28 cellular contexts compared by ENCODE assay signal in genomic region chr6:149157126-149157525, GRCh38.
"Had no signal": no experiment of that assay in that cellular context is flagged by ENCODE, and none has a peak within 500 bp of the region (broad histone marks: within the 10 kb centered on the region; RNA-seq: fewer than 3 reads in every experiment).

No MANE protein-coding gene starts in this region.

- H3K27ac ChIP-seq: left lung, lower lobe of right lung, neural progenitor cell, neutrophil, parathyroid adenoma, psoas muscle, right lobe of liver, skin epidermis, stomach, testis, thyroid gland, transverse colon, upper lobe of left lung, vagina had no signal

- H3K36me3 ChIP-seq: left lung, lower lobe of right lung, neural progenitor cell, neutrophil, right lobe of liver, stomach, thyroid gland, transverse colon, upper lobe of left lung, vagina had no signal

- H3K9me3 ChIP-seq: left lung, lower lobe of right lung, neutrophil, psoas muscle, right lobe of liver, stomach, testis, thyroid gland, transverse colon, upper lobe of left lung, vagina had no signal

- H3K27me3 ChIP-seq: left lung, neural progenitor cell, neutrophil, right lobe of liver, stomach, testis, thyroid gland, transverse colon, upper lobe of left lung, vagina had no signal

- H3K4me1 ChIP-seq: left lung, lower lobe of right lung, parathyroid adenoma, psoas muscle, right lobe of liver, stomach, testis, thyroid gland, transverse colon, upper lobe of left lung, vagina had no signal

- H3K4me2 ChIP-seq: neural progenitor cell had no signal

- H3K27ac Mint-ChIP-seq: natural killer cell; nephron progenitor cell; neural progenitor cell; stimulated activated naive B cell treated with anti-CD40 and anti-IgM and Interleukin-4, amounts not matched to agents 10 μg/mL and 1 μg/mL and 100 μg/mL, for 72 hours had no signal

- ATAC-seq: left colon; left lung; lower lobe of right lung; natural killer cell; psoas muscle; right lobe of liver; stimulated activated naive B cell treated with anti-CD40 and anti-IgM and Interleukin-4, amounts not matched to agents 10 μg/mL and 1 μg/mL and 100 μg/mL, for 72 hours; stimulated activated naive CD8-positive, alpha-beta T cell treated with anti-CD3 and anti-CD28 coated beads, Interleukin-15, Interleukin-2, amounts not matched to agents 100 U/mL and 50 U/mL, for 24 hours had no signal

- H3K36me3 Mint-ChIP-seq: natural killer cell; neural progenitor cell; stimulated activated naive B cell treated with anti-CD40 and anti-IgM and Interleukin-4, amounts not matched to agents 10 μg/mL and 1 μg/mL and 100 μg/mL, for 72 hours had no signal

- H3K79me2 ChIP-seq: parathyroid adenoma had no signal

- H2AFZ ChIP-seq: parathyroid adenoma had no signal

- H3K9ac ChIP-seq: neural progenitor cell, parathyroid adenoma had no signal

- H3K4me3 ChIP-seq: left lung, lower lobe of right lung, neural progenitor cell, psoas muscle, right lobe of liver, skin epidermis, stomach, testis, thyroid gland, transverse colon, upper lobe of left lung, vagina had no signal

- H3K4me3 Mint-ChIP-seq: natural killer cell; nephron progenitor cell; neural progenitor cell; stimulated activated naive B cell treated with anti-CD40 and anti-IgM and Interleukin-4, amounts not matched to agents 10 μg/mL and 1 μg/mL and 100 μg/mL, for 72 hours had no signal

- DNase-seq: hippocampal formation; kidney glomerular epithelial cell; left colon; left lung; lower lobe of right lung; mammary epithelial cell; mesenchymal stem cell; natural killer cell; nephron progenitor cell; occipital lobe; psoas muscle; right lobe of liver; stimulated activated CD4-positive, alpha-beta T cell treated with anti-CD3 and anti-CD28 coated beads, Interleukin-12 subunit alpha, Interleukin-12 subunit beta, amount 100 ng/mL, for 4 hours; stimulated activated CD4-positive, alpha-beta T cell treated with anti-CD3 and anti-CD28 coated beads, Interleukin-15, amount 100 ng/mL, for 24 hours; stimulated activated CD4-positive, alpha-beta T cell treated with anti-CD3 and anti-CD28 coated beads, Interleukin-2, amount 100 ng/mL, for 24 hours; stimulated activated CD4-positive, alpha-beta T cell treated with anti-CD3 and anti-CD28 coated beads, Interleukin-4, amount 100 ng/mL, for 1 hour; stimulated activated naive B cell treated with anti-CD40 and anti-IgM and Interleukin-4, amounts not matched to agents 10 μg/mL and 1 μg/mL and 100 μg/mL, for 72 hours; stimulated activated naive CD8-positive, alpha-beta T cell treated with anti-CD3 and anti-CD28 coated beads, Interleukin-15, Interleukin-2, amounts not matched to agents 100 U/mL and 50 U/mL, for 24 hours; stomach; testis; thyroid gland; transverse colon; upper lobe of left lung had no signal

- H3K9me3 Mint-ChIP-seq: natural killer cell had no signal
